ENCODE assay signal across 8 cellular contexts in genomic region chr12:51951199-51951842, GRCh38. TPM values are rescaled to one million over a fixed set of nuclear protein-coding genes. Genes with fewer than 3 reads are reported as not detected.
DNase-seq lines count a peak whose midpoint lies in the region.

Gene ACVR1B, plus strand, starts transcription at chr12:51951699. Its CDS starts 45 bp downstream, at chr12:51951744.

- DNase-seq in DMS53 treated with DMSO at 0.1 percent for 48 hours (lab: John Stamatoyannopoulos, UW; ENCODE audit: unreplicated experiment) (peak; percentile 78), H7 (peak; percentile 97), MV-4-11 (lab: John Stamatoyannopoulos, UW) (peak; percentile 77), SJCRH30 (peak; percentile 94), foreskin melanocyte (peak; percentile 78)
- DNase-seq in activated naive CD4-positive, alpha-beta T cell (lab: John Stamatoyannopoulos, UW): peak; percentile 69 to 89 (median 76)

- H3K9me3 ChIP-seq in SJCRH30 (replicated peaks) (no peaks in the 10 kb centered on the region), neuron (ENCODE audit: low read length) (no peaks in the 10 kb centered on the region), stomach smooth muscle (ENCODE audit: control insufficient read depth in 2 of 2, low read length in 2 of 2) (no peaks in the 10 kb centered on the region)

- peak within 1 kb of the TSS; percentile 78 for H3K27ac ChIP-seq in SJCRH30
- peak within 1 kb of the TSS; percentile 69 for H3K27ac ChIP-seq in stomach smooth muscle (ENCODE audit: low read length)

- H2AFZ ChIP-seq in neuron (ENCODE audit: low read depth, low read length): peak within 1 kb of the TSS; percentile 57

- H3K4me1 ChIP-seq in SJCRH30 (0 out of 2 replicates have a peak, but pooled peaks cover 5% of the 10 kb centered on the region), neuron (ENCODE audit: insufficient read depth, low read length) (peaks cover 27% of the 10 kb centered on the region), stomach smooth muscle (ENCODE audit: control insufficient read depth, insufficient read depth, low read length) (peaks cover 26% of the 10 kb centered on the region)

- peak within 1 kb of the TSS; percentile 82 to 87 for H3K9ac ChIP-seq in stomach smooth muscle (ENCODE audit: low read length in 2 of 2)

- H3K4me3 ChIP-seq in H7 (ENCODE audit: insufficient read depth, low read depth, low read length): peak within 1 kb of the TSS; percentile 86
- peak within 1 kb of the TSS; percentile 99 for H3K4me3 ChIP-seq in SJCRH30
- H3K4me3 ChIP-seq in neuron (ENCODE audit: low read length): peak within 1 kb of the TSS; percentile 78
- peak within 1 kb of the TSS; percentile 83 to 86 for H3K4me3 ChIP-seq in stomach smooth muscle (ENCODE audit: low read length in 2 of 2)

- no peaks in the 10 kb centered on the region for H3K36me3 ChIP-seq in H7 (replicated peaks; ENCODE audit: control insufficient read depth, insufficient read depth, low read length)
- H3K36me3 ChIP-seq in SJCRH30: no peaks in the 10 kb centered on the region
- H3K36me3 ChIP-seq in neuron (ENCODE audit: insufficient read depth, low read length): no peaks in the 10 kb centered on the region
- H3K36me3 ChIP-seq in stomach smooth muscle (ENCODE audit: control insufficient read depth in 2 of 2, insufficient read depth in 2 of 2, low read length in 2 of 2): no peaks in the 10 kb centered on the region

- H3K27me3 ChIP-seq in H7 (ENCODE audit: control insufficient read depth, insufficient read depth, low read length): peaks cover 40% of the 10 kb centered on the region
- no peaks in the 10 kb centered on the region for H3K27me3 ChIP-seq in SJCRH30
- H3K27me3 ChIP-seq in neuron (ENCODE audit: insufficient read depth, low read length): peaks cover 22% of the 10 kb centered on the region
- H3K27me3 ChIP-seq in stomach smooth muscle (ENCODE audit: control insufficient read depth in 1 of 2, insufficient read depth in 2 of 2, low read length in 2 of 2): no peaks in the 10 kb centered on the region

RNA-seq across cellular contexts. Expression of gene ACVR1B, which starts in this region (rescaled TPM):
- total RNA-seq in H7 (2014; rRNA removed; shearing (Covaris generic)): 14.1 and 14.9 TPM in 2 replicates
- 19.8 and 22.4 TPM in 2 replicates for total RNA-seq in SJCRH30 (2014; rRNA removed; shearing (Covaris generic))

Comparison
In these comparisons a context has a peak if more than half of its experiments do, and no peak if none do; other contexts are left out.
1. Peak in every context shown above with its lines: DNase-seq, H3K4me3 ChIP-seq and H3K27ac ChIP-seq.